8 cellular contexts compared by ENCODE assay signal in genomic region chr10:15254808-15255655, GRCh38.
A peak's percentile ranks its signal among the peaks of the same experiment; 100 is the strongest.
DNase-seq lines count a peak whose midpoint lies in the region; ATAC-seq and TF ChIP-seq lines count a peak whose summit lies in the region.

No MANE protein-coding gene starts in this region.

- no TSS peak for BruUV-seq in MCF 10A (replicated peaks; lab: Mats Ljungman, UMichigan)

- H3K4me3 Mint-ChIP-seq in MCF 10A (ENCODE audit: unreplicated experiment) (no peak overlapping the region), WTC11 (peak overlapping the region; percentile 26)
- H3K4me3 Mint-ChIP-seq in stimulated activated naive CD8-positive, alpha-beta T cell treated with anti-CD3 and anti-CD28 coated beads, Interleukin-15, amount 100 ng/mL, for 72 hours = peak overlapping the region; percentile 91

- no peak for TF ChIP-seq CTCF in breast epithelium (IDR thresholded peaks at IDR 0.05)
- no peak for TF ChIP-seq CTCF in MCF 10A (IDR thresholded peaks at IDR 0.05; ENCODE audit: unreplicated experiment)
- no peak for TF ChIP-seq CTCF in WTC11 (IDR thresholded peaks at IDR 0.05)

- no peaks in the 10 kb centered on the region for H3K9me3 Mint-ChIP-seq in MCF 10A (ENCODE audit: unreplicated experiment)
- no peaks in the 10 kb centered on the region for H3K9me3 Mint-ChIP-seq in WTC11
- no peaks in the 10 kb centered on the region for H3K9me3 Mint-ChIP-seq in stimulated activated naive CD8-positive, alpha-beta T cell treated with anti-CD3 and anti-CD28 coated beads, Interleukin-15, amount 100 ng/mL, for 72 hours

- no peaks in the 10 kb centered on the region for H3K36me3 ChIP-seq in breast epithelium

- H3K27me3 Mint-ChIP-seq in MCF 10A (ENCODE audit: insufficient read depth, unreplicated experiment) (no peaks in the 10 kb centered on the region), WTC11 (ENCODE audit: low read depth) (no peaks in the 10 kb centered on the region; the same call in 1 of the 2 replicates)
- H3K27me3 Mint-ChIP-seq in stimulated activated naive CD8-positive, alpha-beta T cell treated with anti-CD3 and anti-CD28 coated beads, Interleukin-15, amount 100 ng/mL, for 72 hours = no peaks in the 10 kb centered on the region

- no peak for TF ChIP-seq POLR2A in breast epithelium (IDR thresholded peaks at IDR 0.05)

- no peaks in the 10 kb centered on the region for H3K36me3 Mint-ChIP-seq in MCF 10A (ENCODE audit: insufficient read depth, unreplicated experiment)
- no peaks in the 10 kb centered on the region for H3K36me3 Mint-ChIP-seq in WTC11

- H3K4me3 ChIP-seq in breast epithelium = peak overlapping the region in 2 of 3 donors; percentile 43 to 45

- H3K27ac Mint-ChIP-seq in MCF 10A (ENCODE audit: low read depth, unreplicated experiment) (no peak overlapping the region), WTC11 (peak overlapping the region; percentile 64)
- peak overlapping the region; percentile 94 to 96 for H3K27ac Mint-ChIP-seq in stimulated activated naive CD8-positive, alpha-beta T cell treated with anti-CD3 and anti-CD28 coated beads, Interleukin-15, amount 100 ng/mL, for 72 hours

- H3K4me1 Mint-ChIP-seq in MCF 10A (ENCODE audit: insufficient read depth, unreplicated experiment) (no peaks in the 10 kb centered on the region), WTC11 (peaks cover 47% of the 10 kb centered on the region)
- H3K4me1 Mint-ChIP-seq in stimulated activated naive CD8-positive, alpha-beta T cell treated with anti-CD3 and anti-CD28 coated beads, Interleukin-15, amount 100 ng/mL, for 72 hours = peaks cover 29% of the 10 kb centered on the region

- CTCF ChIA-PET in MCF 10A (lab: Yijun Ruan, JAX) = interaction anchor here (0.8 kb wide), 1 partner anchor 26 kb away, joined by 4 read pairs; no protein-coding TSS in a partner anchor
- CTCF ChIA-PET in WTC11 (lab: Charles Lee) = interaction anchor here (0.7 to 1.2 kb wide), 3 partner anchors 42 to 465 kb away, joined by 3 read pairs; partner anchors contain the start of gene ITGA8

- DNase-seq in breast epithelium (ENCODE audit: low spot score in 2 of 2) (no peak), MCF 10A (ENCODE audit: unreplicated experiment) (no peak), WTC11 (ENCODE audit: low spot score) (peak; percentile 41), hypothalamus (lab: John Stamatoyannopoulos, UW) (peak in 31 of 51 donors; percentile 11 to 91 (median 36)), ureter (ENCODE audit: low spot score) (no peak)
- peak; percentile 13 to 18 for DNase-seq in stimulated activated naive CD8-positive, alpha-beta T cell treated with anti-CD3 and anti-CD28 coated beads, Interleukin-15, amount 100 ng/mL, for 72 hours

- ATAC-seq in WTC11 = peak; percentile 43
- peak; percentile 72 for ATAC-seq in stimulated activated naive CD8-positive, alpha-beta T cell treated with anti-CD3 and anti-CD28 coated beads, Interleukin-15, amount 100 ng/mL, for 72 hours
- no peak for ATAC-seq in HG02973 (IDR thresholded peaks at IDR 0.05; ENCODE audit: unreplicated experiment)
- no peak for ATAC-seq in GM19467 (IDR thresholded peaks at IDR 0.05; ENCODE audit: unreplicated experiment)

- H3K9me3 ChIP-seq in breast epithelium = no peaks in the 10 kb centered on the region

- H3K27me3 ChIP-seq in breast epithelium = no peaks in the 10 kb centered on the region

- no peaks in the 10 kb centered on the region for H3K4me1 ChIP-seq in breast epithelium

- POLR2A ChIA-PET in MCF 10A (lab: Yijun Ruan, JAX) = no interaction called here
- POLR2A ChIA-PET in WTC11 (lab: Charles Lee) = no interaction called here

- H3K27ac ChIP-seq in breast epithelium = no peak overlapping the region

- intact Hi-C loops in breast epithelium (cut with DNase I; ENCODE audit: low total_unique reads) (no loop called here), MCF 10A (cut with micrococcal nuclease) (no loop called here)

TF ChIP-seq in WTC11, 78 proteins besides CTCF, POLR2A, EP300 and RAD21:
- no peak for TF ChIP-seq CDX4 (CRISPR knock-in tag; IDR thresholded peaks at IDR 0.05; ENCODE audit: borderline replicate concordance)
- no peak for TF ChIP-seq SMAD4 (CRISPR knock-in tag; IDR thresholded peaks at IDR 0.05)
- TF ChIP-seq ZNF425 (CRISPR knock-in tag; conservative IDR thresholded peaks at IDR 0.05) = no peak
- TF ChIP-seq SOX15 (CRISPR knock-in tag; IDR thresholded peaks at IDR 0.05) = no peak
- no peak for TF ChIP-seq AFF4 (CRISPR knock-in tag; IDR thresholded peaks at IDR 0.05; ENCODE audit: borderline replicate concordance)
- no peak for TF ChIP-seq ZNF138 (CRISPR knock-in tag; conservative IDR thresholded peaks at IDR 0.05)
- TF ChIP-seq ZNF512 (CRISPR knock-in tag; IDR thresholded peaks at IDR 0.05; ENCODE audit: borderline replicate concordance) = no peak
- TF ChIP-seq ZNF423 (CRISPR knock-in tag; IDR thresholded peaks at IDR 0.05) = no peak
- no peak for TF ChIP-seq ETV6 (CRISPR knock-in tag; IDR thresholded peaks at IDR 0.05)
- no peak for TF ChIP-seq ZNF219 (CRISPR knock-in tag; IDR thresholded peaks at IDR 0.05; ENCODE audit: borderline replicate concordance)
- no peak for TF ChIP-seq USF2 (CRISPR knock-in tag; IDR thresholded peaks at IDR 0.05)
- no peak for TF ChIP-seq TEAD1 (CRISPR knock-in tag; IDR thresholded peaks at IDR 0.05)

Comparison
In these comparisons a context has a peak if more than half of its experiments do, and no peak if none do; other contexts are left out.
1. DNase-seq: peak in WTC11 (single experiment), hypothalamus (31 of 51) and stimulated activated naive CD8-positive, alpha-beta T cell treated with anti-CD3 and anti-CD28 coated beads, Interleukin-15, amount 100 ng/mL, for 72 hours (2 of 2); none in breast epithelium (0 of 2), MCF 10A (single experiment) and ureter (single experiment).
2. ATAC-seq: peak in WTC11 (single experiment) and stimulated activated naive CD8-positive, alpha-beta T cell treated with anti-CD3 and anti-CD28 coated beads, Interleukin-15, amount 100 ng/mL, for 72 hours (single experiment); none in HG02973 (single experiment) and GM19467 (single experiment).